ENCODE assay signal across 11 cellular contexts in the genomic region with DNA sequence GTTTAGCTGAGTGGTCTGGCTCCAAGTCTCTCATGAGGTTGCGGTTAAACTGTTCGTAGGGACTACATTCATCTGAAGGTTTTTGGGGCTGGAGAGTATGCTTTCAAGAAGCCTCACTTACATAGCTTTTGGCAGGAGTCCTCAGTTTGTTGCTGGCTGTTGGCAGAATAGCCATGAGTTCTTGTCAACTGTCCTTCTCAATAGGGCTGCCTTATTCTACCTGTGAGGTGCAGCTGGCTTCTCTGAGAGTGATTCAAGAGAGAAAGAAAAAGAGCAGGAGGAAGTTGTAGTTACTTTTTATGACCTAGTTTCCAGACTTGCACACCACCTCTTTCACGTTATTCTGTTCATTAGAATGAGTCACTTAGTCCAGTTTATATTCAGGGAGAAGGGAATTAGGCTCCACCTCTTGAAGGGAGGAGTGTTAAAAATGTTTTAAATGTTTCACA. TPM values are rescaled to one million over a fixed set of nuclear protein-coding genes. Genes with fewer than 3 reads are reported as not detected.
DNase-seq lines count a peak whose midpoint lies in the region; ATAC-seq and TF ChIP-seq lines count a peak whose summit lies in the region.
"Had no signal": no experiment of that assay in that cellular context is flagged by ENCODE, and none has a peak within 500 bp of the region (broad histone marks: within the 10 kb centered on the region; RNA-seq: fewer than 3 reads in every experiment).

No MANE protein-coding gene starts in this region.

- intact Hi-C loops in Right ventricle myocardium superior (cut with DNase I) = no loop called here
- intact Hi-C loops in Right ventricle myocardium inferior (cut with DNase I) = no loop called here

- H3K36me3 ChIP-seq in thoracic aorta = peaks cover 19% of the 10 kb centered on the region

- H3K4me3 ChIP-seq in fibroblast of mammary gland (ENCODE audit: control insufficient read depth, low read depth, low read length) = no peak overlapping the region
- H3K4me3 ChIP-seq in thoracic aorta = no peak overlapping the region

- H3K4me1 ChIP-seq in thoracic aorta (ENCODE audit: control insufficient read depth in 1 of 2, low read depth in 2 of 2) = peaks cover 0 to 9% of the 10 kb centered on the region in 2 donors

- DNase-seq in Right ventricle myocardium superior (no peak), Right ventricle myocardium inferior (ENCODE audit: missing footprints) (no peak), RPMI7951 (ENCODE audit: low read depth) (peak; percentile 26), fibroblast of mammary gland (ENCODE audit: low read depth) (peak; percentile 71), thoracic aorta (ENCODE audit: low spot score) (no peak), HuH-7.5 (ENCODE audit: low spot score) (no peak)
- DNase-seq: NCI-H1694 treated with DMSO at 0.1 percent for 48 hours, RPMI8226 had no signal

- no peaks in the 10 kb centered on the region for H3K9me3 ChIP-seq in thoracic aorta
- H3K9me3 ChIP-seq: neutrophil had no signal

- H3K27me3 ChIP-seq in thoracic aorta (replicated peaks; ENCODE audit: insufficient read depth) = no peaks in the 10 kb centered on the region
- H3K27me3 ChIP-seq: neutrophil had no signal

- ATAC-seq in Right ventricle myocardium superior (ENCODE audit: poor library complexity) (peak; percentile 31), Right ventricle myocardium inferior (no peak), thoracic aorta (ENCODE audit: insufficient number of reproducible peaks, low FRiP score, low read depth) (peak; percentile 55), HG03521 (IDR thresholded peaks at IDR 0.05; ENCODE audit: unreplicated experiment) (no peak), GM18873 (IDR thresholded peaks at IDR 0.05; ENCODE audit: low FRiP score, unreplicated experiment) (no peak)

- H3K27ac ChIP-seq in thoracic aorta = no peak overlapping the region
- H3K27ac ChIP-seq: neutrophil had no signal

- TF ChIP-seq CTCF in fibroblast of mammary gland (conservative IDR thresholded peaks at IDR 0.05; ENCODE audit: control insufficient read depth, insufficient read depth, low read depth, low read length) (no peak), thoracic aorta (IDR thresholded peaks at IDR 0.05) (no peak)

RNA-seq across cellular contexts. Expression of a gene that starts 33.2 kb away (rescaled TPM):
- total RNA-seq in Right ventricle myocardium superior (12.9 TPM), Right ventricle myocardium inferior (12.6 TPM), thoracic aorta (10 to 100 TPM; 30.3 to 38.9 TPM)
- total RNA-seq in RPMI7951 (2014; rRNA removed; shearing (Covaris generic)) = 7.5 and 9.4 TPM in 2 replicates

RNA-seq across cellular contexts. Expression of a gene that starts 58.5 kb away (rescaled TPM):
- total RNA-seq in Right ventricle myocardium superior (29.4 TPM), Right ventricle myocardium inferior (31.9 TPM), thoracic aorta (10 to 100 TPM; 14.6 to 27.2 TPM)
- total RNA-seq in RPMI7951 (2014; rRNA removed; shearing (Covaris generic)) = 10.3 and 11.3 TPM in 2 replicates

Comparison
In these comparisons a context has a peak if more than half of its experiments do, and no peak if none do; other contexts are left out.
1. ATAC-seq: peak in Right ventricle myocardium superior (single experiment) and thoracic aorta (single experiment); none in Right ventricle myocardium inferior (single experiment), HG03521 (single experiment) and GM18873 (single experiment).
2. DNase-seq: peak in RPMI7951 (single experiment) and fibroblast of mammary gland (single experiment); none in Right ventricle myocardium superior (single experiment), Right ventricle myocardium inferior (single experiment), thoracic aorta (single experiment) and HuH-7.5 (single experiment).